Comparison of ENCODE assay signal across 11 cellular contexts in genomic region chr4:103011378-103012025, GRCh38. TPM values are rescaled to one million over a fixed set of nuclear protein-coding genes. Genes with fewer than 3 reads are reported as not detected.
DNase-seq lines count a peak whose midpoint lies in the region; ATAC-seq and TF ChIP-seq lines count a peak whose summit lies in the region.
"Had no signal": no experiment of that assay in that cellular context is flagged by ENCODE, and none has a peak within 500 bp of the region (broad histone marks: within the 10 kb centered on the region; RNA-seq: fewer than 3 reads in every experiment).

No MANE protein-coding gene starts in this region.

- no peak overlapping the region for H3K9ac ChIP-seq in parathyroid adenoma

- H3K79me2 ChIP-seq in parathyroid adenoma = no peaks in the 10 kb centered on the region

- intact Hi-C loops in posterior vena cava (cut with DNase I) = loop anchor here in 1 of 2 donors (5.0 kb wide), 1 partner anchor 389 kb away; no protein-coding TSS in a partner anchor

- H3K9me3 Mint-ChIP-seq in CD4-positive, CD25-positive, alpha-beta regulatory T cell = no peaks in the 10 kb centered on the region
- H3K9me3 Mint-ChIP-seq: CD14-positive monocyte, neural crest cell had no signal

- no peak overlapping the region for H3K27ac ChIP-seq in CD4-positive, CD25-positive, alpha-beta regulatory T cell (ENCODE audit: insufficient read depth, low read length, poor library complexity, severe bottlenecking)
- H3K27ac ChIP-seq in VCaP (peak overlapping the region; percentile 21; the same call in 1 of the 2 replicates), gastroesophageal sphincter (peak overlapping the region; percentile 74 to 83 (median 76)), parathyroid adenoma (peak overlapping the region; percentile 81)

- ATAC-seq in CD4-positive, CD25-positive, alpha-beta regulatory T cell (ENCODE audit: low read depth in 2 of 2) = no peak
- no peak for ATAC-seq in gastroesophageal sphincter
- no peak for ATAC-seq in HG03432 (IDR thresholded peaks at IDR 0.05; ENCODE audit: unreplicated experiment)

- no peak overlapping the region for H3K4me3 ChIP-seq in CD4-positive, CD25-positive, alpha-beta regulatory T cell (ENCODE audit: low read depth, low read length)
- no peak overlapping the region for H3K4me3 ChIP-seq in gastroesophageal sphincter
- H3K4me3 ChIP-seq in parathyroid adenoma (ENCODE audit: low read depth, low read length) = no peak overlapping the region

- H3K4me2 ChIP-seq in parathyroid adenoma (ENCODE audit: low read length) = no peak overlapping the region

- no peak for TF ChIP-seq POLR2A in gastroesophageal sphincter (IDR thresholded peaks at IDR 0.05)

- DNase-seq in CD4-positive, CD25-positive, alpha-beta regulatory T cell = no peak
- no peak for DNase-seq in posterior vena cava (ENCODE audit: low spot score)
- DNase-seq in GM19238 (ENCODE audit: insufficient read length, low spot score) = no peak
- no peak for DNase-seq in activated naive CD4-positive, alpha-beta T cell treated with Interleukin-2 at 50 U/mL for 16 hours
- DNase-seq: effector memory CD4-positive, alpha-beta T cell had no signal

- no peak for TF ChIP-seq CTCF in VCaP (conservative IDR thresholded peaks at IDR 0.05)
- TF ChIP-seq CTCF in gastroesophageal sphincter (IDR thresholded peaks at IDR 0.05) = no peak
- no peak for TF ChIP-seq CTCF in parathyroid adenoma (IDR thresholded peaks at IDR 0.05)

- WGBS in gastroesophageal sphincter (ENCODE audit: low coverage in 1 of 2), 2 donors = 20 to 93% methylated on average over 1 to 2 of the region's 4 CpGs

- H3K4me3 Mint-ChIP-seq in CD4-positive, CD25-positive, alpha-beta regulatory T cell = no peak overlapping the region
- H3K4me3 Mint-ChIP-seq: CD14-positive monocyte, neural crest cell had no signal

- no peaks in the 10 kb centered on the region for H3K36me3 ChIP-seq in CD4-positive, CD25-positive, alpha-beta regulatory T cell (ENCODE audit: control insufficient read depth, insufficient read depth, low read length)
- H3K36me3 ChIP-seq in gastroesophageal sphincter (no peaks in the 10 kb centered on the region), parathyroid adenoma (ENCODE audit: control insufficient read depth, insufficient read depth, low read length) (no peaks in the 10 kb centered on the region)

- H3K27ac Mint-ChIP-seq in CD4-positive, CD25-positive, alpha-beta regulatory T cell = peak overlapping the region in 2 of 3 donors; percentile 9 to 15

- peak overlapping the region; percentile 73 for H2AFZ ChIP-seq in parathyroid adenoma

- no peaks in the 10 kb centered on the region for H3K9me3 ChIP-seq in CD4-positive, CD25-positive, alpha-beta regulatory T cell (ENCODE audit: control insufficient read depth in 2 of 2, low read length in 2 of 2)
- H3K9me3 ChIP-seq in gastroesophageal sphincter (no peaks in the 10 kb centered on the region), parathyroid adenoma (ENCODE audit: control insufficient read depth, low read length) (no peaks in the 10 kb centered on the region)

- peaks cover 0 to 2% (median 0%) of the 10 kb centered on the region in 4 donors for H3K4me1 Mint-ChIP-seq in CD4-positive, CD25-positive, alpha-beta regulatory T cell
- H3K4me1 Mint-ChIP-seq: CD14-positive monocyte, neural crest cell had no signal

- H3K27me3 Mint-ChIP-seq in CD4-positive, CD25-positive, alpha-beta regulatory T cell = no peaks in the 10 kb centered on the region

- H3K36me3 Mint-ChIP-seq in CD4-positive, CD25-positive, alpha-beta regulatory T cell = no peaks in the 10 kb centered on the region
- H3K36me3 Mint-ChIP-seq: CD14-positive monocyte had no signal

- H3K4me1 ChIP-seq in CD4-positive, CD25-positive, alpha-beta regulatory T cell (ENCODE audit: control insufficient read depth, insufficient read depth, low read length, poor library complexity, severe bottlenecking) = no peaks in the 10 kb centered on the region
- H3K4me1 ChIP-seq in gastroesophageal sphincter (peaks cover 8 to 28% (median 16%) of the 10 kb centered on the region in 3 donors), parathyroid adenoma (peaks cover 18% of the 10 kb centered on the region)

- H3K27me3 ChIP-seq in CD4-positive, CD25-positive, alpha-beta regulatory T cell (ENCODE audit: control insufficient read depth, insufficient read depth, low read length) = no peaks in the 10 kb centered on the region
- no peaks in the 10 kb centered on the region for H3K27me3 ChIP-seq in gastroesophageal sphincter
- no peaks in the 10 kb centered on the region for H3K27me3 ChIP-seq in parathyroid adenoma (ENCODE audit: control insufficient read depth, insufficient read depth, low read length)

- TF ChIP-seq EP300 in gastroesophageal sphincter (IDR thresholded peaks at IDR 0.05) = no peak

RNA-seq across cellular contexts. Expression of gene SLC9B1, which starts 8.0 kb away (rescaled TPM):
- 1.7 TPM for total RNA-seq in CD4-positive, CD25-positive, alpha-beta regulatory T cell
- polyA plus RNA-seq in CD4-positive, CD25-positive, alpha-beta regulatory T cell = 1 to 10 TPM; 1.7 to 2.7 (median 2.5) TPM
- 1 to 10 TPM in 2 of 4 donors, under 1 TPM in 2; 0.25 to 2.8 (median 0.94) TPM for total RNA-seq in gastroesophageal sphincter
- total RNA-seq in posterior vena cava = 1 to 10 TPM; 1.1 to 1.4 TPM
